ENCODE assay signal across 8 cellular contexts in the genomic region with DNA sequence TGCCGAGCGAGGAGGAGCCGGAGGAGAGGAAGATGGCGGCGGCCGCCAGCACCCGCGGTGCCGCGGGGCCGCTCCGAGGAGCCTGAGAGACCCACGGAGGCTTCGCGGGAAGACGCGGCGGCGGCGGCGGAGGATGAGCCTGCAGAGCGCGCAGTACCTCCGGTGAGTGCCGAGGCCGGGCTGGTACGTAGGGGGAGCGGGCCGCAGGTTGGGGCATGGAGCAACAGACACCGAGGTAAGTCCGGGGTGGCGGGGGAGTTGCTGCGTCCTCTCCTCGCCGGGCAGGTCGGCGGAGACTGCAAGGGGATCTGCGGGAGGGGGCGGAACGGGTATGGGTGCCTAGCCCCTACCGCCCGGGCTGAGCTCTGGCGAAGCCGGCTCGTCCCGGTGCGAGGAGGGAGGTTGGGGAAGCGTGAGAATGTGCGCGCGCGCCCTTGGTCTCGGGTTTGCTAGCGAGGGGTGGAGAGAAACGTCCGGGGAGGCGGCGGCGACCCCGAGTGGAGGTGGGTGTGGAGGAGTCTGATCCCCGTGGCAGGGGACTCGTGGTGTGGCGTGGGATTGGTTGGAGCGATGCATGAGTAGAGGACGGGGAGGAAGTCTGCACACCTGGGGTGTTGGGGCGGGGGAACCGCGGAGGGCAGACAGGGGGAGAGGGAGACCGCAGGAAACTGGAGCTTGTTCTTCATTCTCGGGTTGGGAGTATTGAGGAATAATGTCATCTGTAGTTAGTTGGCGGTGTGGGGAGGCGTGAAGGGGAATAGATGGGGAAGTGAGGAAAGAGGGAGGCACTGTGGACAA. TPM values are rescaled to one million over a fixed set of nuclear protein-coding genes. Genes with fewer than 3 reads are reported as not detected.
DNase-seq lines count a peak whose midpoint lies in the region; ATAC-seq, FAIRE-seq and TF ChIP-seq lines count a peak whose summit lies in the region.

A gene with protein sequence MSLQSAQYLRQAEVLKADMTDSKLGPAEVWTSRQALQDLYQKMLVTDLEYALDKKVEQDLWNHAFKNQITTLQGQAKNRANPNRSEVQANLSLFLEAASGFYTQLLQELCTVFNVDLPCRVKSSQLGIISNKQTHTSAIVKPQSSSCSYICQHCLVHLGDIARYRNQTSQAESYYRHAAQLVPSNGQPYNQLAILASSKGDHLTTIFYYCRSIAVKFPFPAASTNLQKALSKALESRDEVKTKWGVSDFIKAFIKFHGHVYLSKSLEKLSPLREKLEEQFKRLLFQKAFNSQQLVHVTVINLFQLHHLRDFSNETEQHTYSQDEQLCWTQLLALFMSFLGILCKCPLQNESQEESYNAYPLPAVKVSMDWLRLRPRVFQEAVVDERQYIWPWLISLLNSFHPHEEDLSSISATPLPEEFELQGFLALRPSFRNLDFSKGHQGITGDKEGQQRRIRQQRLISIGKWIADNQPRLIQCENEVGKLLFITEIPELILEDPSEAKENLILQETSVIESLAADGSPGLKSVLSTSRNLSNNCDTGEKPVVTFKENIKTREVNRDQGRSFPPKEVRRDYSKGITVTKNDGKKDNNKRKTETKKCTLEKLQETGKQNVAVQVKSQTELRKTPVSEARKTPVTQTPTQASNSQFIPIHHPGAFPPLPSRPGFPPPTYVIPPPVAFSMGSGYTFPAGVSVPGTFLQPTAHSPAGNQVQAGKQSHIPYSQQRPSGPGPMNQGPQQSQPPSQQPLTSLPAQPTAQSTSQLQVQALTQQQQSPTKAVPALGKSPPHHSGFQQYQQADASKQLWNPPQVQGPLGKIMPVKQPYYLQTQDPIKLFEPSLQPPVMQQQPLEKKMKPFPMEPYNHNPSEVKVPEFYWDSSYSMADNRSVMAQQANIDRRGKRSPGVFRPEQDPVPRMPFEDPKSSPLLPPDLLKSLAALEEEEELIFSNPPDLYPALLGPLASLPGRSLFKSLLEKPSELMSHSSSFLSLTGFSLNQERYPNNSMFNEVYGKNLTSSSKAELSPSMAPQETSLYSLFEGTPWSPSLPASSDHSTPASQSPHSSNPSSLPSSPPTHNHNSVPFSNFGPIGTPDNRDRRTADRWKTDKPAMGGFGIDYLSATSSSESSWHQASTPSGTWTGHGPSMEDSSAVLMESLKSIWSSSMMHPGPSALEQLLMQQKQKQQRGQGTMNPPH (plus strand): TSS at position 12 of the 798 bp plus-strand sequence. CDS start 122 bp downstream, at position 134.

- TF ChIP-seq POLR2A in A549 (IDR thresholded peaks at IDR 0.05; ENCODE audit: low read length), result peak; percentile 68

- no peaks in the 10 kb centered on the region for H3K9me3 ChIP-seq in A549
- H3K9me3 ChIP-seq in heart right ventricle, result no peaks in the 10 kb centered on the region
- no peaks in the 10 kb centered on the region for H3K9me3 ChIP-seq in psoas muscle
- no peaks in the 10 kb centered on the region for H3K9me3 ChIP-seq in aorta (ENCODE audit: control insufficient read depth, low read length)

- no peak for TF ChIP-seq RAD21 in A549 (conservative IDR thresholded peaks at IDR 0.05 in 1 of 2, IDR thresholded peaks at IDR 0.05 in 1 of 2)

- ATAC-seq in A549 (peak; percentile 5 to 8; a peak in 5 of 6 replicates), GM18517 (IDR thresholded peaks at IDR 0.05; ENCODE audit: unreplicated experiment) (peak; percentile 9), HG03103 (IDR thresholded peaks at IDR 0.05; ENCODE audit: low read depth, unreplicated experiment) (peak; percentile 25), heart right ventricle (peak in 3 of 8 donors; percentile 0 to 24 (median 0)), psoas muscle (peak in 2 of 4 donors; percentile 1 to 5), aorta (ENCODE audit: low FRiP score) (no peak)

- H3K4me2 ChIP-seq in A549, result peak within 1 kb of the TSS; percentile 90

- H3K27ac ChIP-seq in A549, result peak within 1 kb of the TSS; percentile 95 to 96
- peak within 1 kb of the TSS; percentile 92 to 99 (median 96) for H3K27ac ChIP-seq in heart right ventricle
- peak within 1 kb of the TSS; percentile 99 for H3K27ac ChIP-seq in psoas muscle
- peak within 1 kb of the TSS; percentile 78 to 87 for H3K27ac ChIP-seq in aorta (ENCODE audit: low read depth in 1 of 2, low read length in 2 of 2)

- WGBS in A549 (ENCODE audit: missing lambda C conversion rate), result under 1% methylated on average over 25 of the region's 72 CpGs
- WGBS in heart right ventricle, 2 donors, result 0 to 1% methylated on average over 72 of the region's 72 CpGs
- 0 to 1% (median 0%) methylated on average over 54 to 71 of the region's 72 CpGs for WGBS in psoas muscle, 3 donors
- 0% methylated on average over 59 to 72 of the region's 72 CpGs for WGBS in aorta, 2 donors

- TF ChIP-seq EP300 in A549 (IDR thresholded peaks at IDR 0.05), result no peak

- CTCF ChIA-PET in A549 (lab: Yijun Ruan, JAX), result interaction anchor here (1.5 kb wide), 1 partner anchor 107 kb away, joined by 4 read pairs; no protein-coding TSS in a partner anchor

- no peaks in the 10 kb centered on the region for H3K9me3 Mint-ChIP-seq in activated naive CD8-positive, alpha-beta T cell treated with anti-CD3 and anti-CD28 coated beads for 36 hours

- intact Hi-C loops in heart right ventricle (cut with DNase I), result loop anchor here in 9 of 10 donors (5.0 to 10.0 kb wide), 10 partner anchors 70 to 190 kb away; partner anchors contain the start of gene ARPC5 (in 3 of the 9)
- intact Hi-C loops in psoas muscle (cut with DNase I), result loop anchor here (2.0 to 5.0 kb wide), 2 partner anchors 150 to 162 kb away; partner anchors contain the start of gene ARPC5 (in 1 of the 2)
- intact Hi-C loops in aorta (cut with DNase I), result loop anchor here (2.0 to 5.0 kb wide), 3 partner anchors 70 to 160 kb away; no protein-coding TSS in a partner anchor

- peaks cover 12% of the 10 kb centered on the region for H3K36me3 Mint-ChIP-seq in activated naive CD8-positive, alpha-beta T cell treated with anti-CD3 and anti-CD28 coated beads for 36 hours

- peaks cover 42% of the 10 kb centered on the region for H3K4me1 ChIP-seq in A549
- H3K4me1 ChIP-seq in heart right ventricle, result peaks cover 0 to 54% (median 44%) of the 10 kb centered on the region in 9 donors
- peaks cover 41% of the 10 kb centered on the region for H3K4me1 ChIP-seq in psoas muscle
- no peaks in the 10 kb centered on the region for H3K4me1 ChIP-seq in aorta (ENCODE audit: control insufficient read depth in 1 of 2, insufficient read depth in 2 of 2, low read length in 2 of 2)

- peaks cover 3% of the 10 kb centered on the region for H3K27me3 Mint-ChIP-seq in activated naive CD8-positive, alpha-beta T cell treated with anti-CD3 and anti-CD28 coated beads for 36 hours

- peaks cover 24% of the 10 kb centered on the region for H3K4me1 Mint-ChIP-seq in activated naive CD8-positive, alpha-beta T cell treated with anti-CD3 and anti-CD28 coated beads for 36 hours

- H3K27ac Mint-ChIP-seq in activated naive CD8-positive, alpha-beta T cell treated with anti-CD3 and anti-CD28 coated beads for 36 hours, result peak within 1 kb of the TSS; percentile 99

- FAIRE-seq in A549 (lab: Jason Lieb, UNC), result no peak

- H3K36me3 ChIP-seq in heart right ventricle (peaks cover 0 to 8% (median 0%) of the 10 kb centered on the region in 9 donors), psoas muscle (ENCODE audit: insufficient read depth in 1 of 2, low read depth in 1 of 2) (no peaks in the 10 kb centered on the region), aorta (ENCODE audit: control insufficient read depth in 1 of 2, insufficient read depth in 2 of 2, low read length in 1 of 2) (no peaks in the 10 kb centered on the region)

- POLR2A ChIA-PET in A549 (lab: Yijun Ruan, JAX), result interaction anchor here (0.6 to 1.0 kb wide), 6 partner anchors 10 to 443 kb away, joined by 3 to 6 read pairs (median 4); partner anchors contain the start of gene ARPC5

- H3K4me3 ChIP-seq in A549 (peak within 1 kb of the TSS; percentile 87), heart right ventricle (peak within 1 kb of the TSS; percentile 79 to 99 (median 96)), psoas muscle (peak within 1 kb of the TSS; percentile 98), aorta (ENCODE audit: low read length in 2 of 2) (peak within 1 kb of the TSS; percentile 38 to 59)

- TF ChIP-seq CTCF in A549 (IDR thresholded peaks at IDR 0.05) (no peak), heart right ventricle (IDR thresholded peaks at IDR 0.05) (peak in 2 of 9 donors; percentile 8 to 11), psoas muscle (IDR thresholded peaks at IDR 0.05) (no peak)

- peak within 1 kb of the TSS; percentile 91 for H3K4me3 Mint-ChIP-seq in activated naive CD8-positive, alpha-beta T cell treated with anti-CD3 and anti-CD28 coated beads for 36 hours

- H3K27me3 ChIP-seq in heart right ventricle (no peaks in the 10 kb centered on the region), psoas muscle (ENCODE audit: insufficient read depth in 3 of 3, low read length in 2 of 3) (no peaks in the 10 kb centered on the region), aorta (ENCODE audit: control insufficient read depth in 1 of 2, insufficient read depth in 2 of 2, low read length in 1 of 2) (no peaks in the 10 kb centered on the region)

- DNase-seq in A549 (ENCODE audit: low read depth in 1 of 2, low spot score in 1 of 2) (peak in 1 of 2 experiments; percentile 31), RPMI7951 (ENCODE audit: low read depth) (peak; percentile 19), heart right ventricle (peak; percentile 32 to 50), psoas muscle (peak; percentile 60 to 72), aorta (peak; percentile 80 to 87)
- peak; percentile 55 for DNase-seq in activated naive CD8-positive, alpha-beta T cell treated with anti-CD3 and anti-CD28 coated beads for 36 hours

TF ChIP-seq in A549, 52 proteins besides CTCF, POLR2A, EP300 and RAD21:
- no peak for TF ChIP-seq POLR2AphosphoS2 (conservative IDR thresholded peaks at IDR 0.05; ENCODE audit: low read length)
- 0 out of 2 replicates have a peak, but pooled peaks have one; percentile 4 for TF ChIP-seq PHF8 (IDR thresholded peaks at IDR 0.05; ENCODE audit: borderline replicate concordance, low read depth)
- TF ChIP-seq TP53 (CRISPR knock-in tag; IDR thresholded peaks at IDR 0.05), result no peak
- TF ChIP-seq EHMT2 (IDR thresholded peaks at IDR 0.05; ENCODE audit: low read depth), result no peak

RNA-seq across cellular contexts. Expression of the gene that starts here (rescaled TPM):
- polyA plus RNA-seq in A549 (2011; rRNA removed) (51.3 and 55.5 TPM in 2 replicates), A549 (2017; fragmentation: RNase III; extraction: RNeasy Plus Mini Kit Qiagen cat#74134 plus additional on column Dnase treatment) (27.2 to 29.7 TPM (median 29.1 TPM) in 3 replicates), heart right ventricle (10 to 100 TPM; 16.0 to 16.8 TPM), psoas muscle (10 to 100 TPM; 14.1 to 26.4 (median 22.9) TPM), aorta (10 to 100 TPM in 1 of 2 donors, 1 to 10 TPM in 1; 7.4 to 17.1 TPM)
- 16.4 and 20.8 TPM in 2 replicates for polyA plus RNA-seq in A549 (2012; cell fraction: cytosol; rRNA removed)
- 19.0 and 26.3 TPM in 2 replicates for polyA plus RNA-seq in A549 (2012; cell fraction: nucleus; rRNA removed)
- 65.3 and 78.9 TPM in 2 replicates for polyA minus RNA-seq in A549 (2011; rRNA and poly(A)+ RNA removed)
- 8.6 and 10.5 TPM in 2 replicates for total RNA-seq in RPMI7951 (2014; rRNA removed; shearing (Covaris generic))
- 10 to 100 TPM; 61.4 to 65.1 TPM for total RNA-seq in activated naive CD8-positive, alpha-beta T cell treated with anti-CD3 and anti-CD28 coated beads for 36 hours
- total RNA-seq in heart right ventricle (10 to 100 TPM; 34.3 to 46.6 (median 39.2) TPM), psoas muscle (10 to 100 TPM; 21.1 to 40.3 (median 32.1) TPM), aorta (10 to 100 TPM; 31.0 to 51.0 TPM)
